In the genomic region with DNA sequence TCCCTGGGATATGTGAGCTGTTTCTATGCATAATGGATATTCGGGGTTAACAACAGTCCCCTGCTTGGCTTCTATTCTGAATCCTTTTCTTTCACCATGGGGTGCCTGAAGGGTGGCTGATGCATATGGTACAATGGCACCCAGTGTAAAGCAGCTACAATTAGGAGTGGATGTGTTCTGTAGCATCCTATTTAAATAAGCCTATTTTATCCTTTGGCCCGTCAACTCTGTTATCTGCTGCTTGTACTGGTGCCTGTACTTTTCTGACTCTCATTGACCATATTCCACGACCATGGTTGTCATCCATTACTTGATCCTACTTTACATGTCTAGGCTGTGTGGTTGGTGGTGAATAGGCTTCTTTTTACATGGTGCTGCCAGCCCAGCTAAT, we compare ENCODE assay signal across 9 cellular contexts. TPM values are rescaled to one million over a fixed set of nuclear protein-coding genes. Genes with fewer than 3 reads are reported as not detected.
A peak's percentile ranks its signal among the peaks of the same experiment; 100 is the strongest.
DNase-seq lines count a peak whose midpoint lies in the region; ATAC-seq, FAIRE-seq and TF ChIP-seq lines count a peak whose summit lies in the region.
"Had no signal": no experiment of that assay in that cellular context is flagged by ENCODE, and none has a peak within 500 bp of the region (broad histone marks: within the 10 kb centered on the region; RNA-seq: fewer than 3 reads in every experiment).

No MANE protein-coding gene starts in this region.

- H3K9ac ChIP-seq in NT2/D1 (ENCODE audit: insufficient read length, low read depth) (peak overlapping the region; percentile 86), endothelial cell of umbilical vein (replicated peaks; ENCODE audit: extremely low read depth, insufficient read depth, low read length) (peak overlapping the region; percentile 89)

- H3K4me3 Mint-ChIP-seq in CD8-positive, alpha-beta T cell = peak overlapping the region; percentile 97

- H3K4me2 ChIP-seq in endothelial cell of umbilical vein (ENCODE audit: insufficient read depth, low read length) (peak overlapping the region; percentile 98), osteoblast (ENCODE audit: insufficient read depth, low read length) (peak overlapping the region; percentile 96)

- FAIRE-seq in endothelial cell of umbilical vein (lab: Jason Lieb, UNC) (no peak), HTR-8/SVneo (lab: Jason Lieb, UNC) (no peak)

- TF ChIP-seq POLR2A in endothelial cell of umbilical vein (IDR thresholded peaks at IDR 0.05; ENCODE audit: low read depth, low read length) = no peak

- dilution Hi-C loops in endothelial cell of umbilical vein (cut with MboI; ENCODE audit: extremely low pct_ligation_motif_present, low sequenced_read_pairs) = no loop called here

- intact Hi-C loops in CD8-positive, alpha-beta T cell (cut with DNase I, micrococcal nuclease) = no loop called here
- intact Hi-C loops in endothelial cell of umbilical vein (cut with micrococcal nuclease) = no loop called here

- H3K36me3 Mint-ChIP-seq in CD8-positive, alpha-beta T cell = peaks cover 75% of the 10 kb centered on the region

- H3K9me1 ChIP-seq in endothelial cell of umbilical vein (replicated peaks; ENCODE audit: control insufficient read depth, extremely low read depth, insufficient read depth, low read length) = no peaks in the 10 kb centered on the region

- peaks cover 46% of the 10 kb centered on the region for H3K4me1 Mint-ChIP-seq in CD8-positive, alpha-beta T cell (ENCODE audit: low read depth)

- H3K9me3 Mint-ChIP-seq in CD8-positive, alpha-beta T cell = peaks cover 58% of the 10 kb centered on the region

- peaks cover 6% of the 10 kb centered on the region for H4K20me1 ChIP-seq in endothelial cell of umbilical vein (replicated peaks; ENCODE audit: control insufficient read depth, extremely low read depth, insufficient read depth, low read length)
- peaks cover 42% of the 10 kb centered on the region for H4K20me1 ChIP-seq in osteoblast (ENCODE audit: insufficient read depth, low read length)

- peaks cover 18% of the 10 kb centered on the region for H3K36me3 ChIP-seq in CD8-positive, alpha-beta T cell (ENCODE audit: insufficient read depth, low read length)
- H3K36me3 ChIP-seq in NT2/D1 (ENCODE audit: insufficient read depth, insufficient read length, low read length) (peaks cover 80% of the 10 kb centered on the region), endothelial cell of umbilical vein (ENCODE audit: control insufficient read depth in 2 of 2, extremely low read depth in 1 of 2, insufficient read depth in 2 of 2, low read length in 2 of 2) (peaks cover 11 to 24% of the 10 kb centered on the region in 2 experiments), osteoblast (ENCODE audit: insufficient read depth, low read length) (peaks cover 39% of the 10 kb centered on the region)

- H2AFZ ChIP-seq in endothelial cell of umbilical vein (ENCODE audit: low read depth, low read length) = no peak overlapping the region
- H2AFZ ChIP-seq in osteoblast (ENCODE audit: low read length) = no peak overlapping the region

- POLR2A ChIA-PET in CD8-positive, alpha-beta T cell (lab: Charles Lee) = interaction anchor here (0.6 to 4.1 kb wide), 9 partner anchors 9 to 335 kb away, joined by 3 to 36 read pairs (median 12); a partner anchor contains a TSS
- POLR2A ChIA-PET in endothelial cell of umbilical vein (lab: Charles Lee) = interaction anchor here (2.9 to 3.3 kb wide), 2 partner anchors 111 to 114 kb away, joined by 24 to 44 read pairs; a partner anchor contains a TSS

- no peak for ATAC-seq in CD8-positive, alpha-beta T cell

- H3K27ac ChIP-seq in CD8-positive, alpha-beta T cell (ENCODE audit: low read depth, low read length) = peak overlapping the region; percentile 75
- H3K27ac ChIP-seq in endothelial cell of umbilical vein (ENCODE audit: insufficient read depth, low read depth, low read length) (peak overlapping the region; percentile 83), osteoblast (ENCODE audit: low read depth, low read length) (peak overlapping the region; percentile 87)

- no peaks in the 10 kb centered on the region for H3K27me3 Mint-ChIP-seq in CD8-positive, alpha-beta T cell (ENCODE audit: low read depth)

- H3K27ac Mint-ChIP-seq in CD8-positive, alpha-beta T cell = peak overlapping the region; percentile 98

- BruUV-seq in endothelial cell of umbilical vein (replicated peaks; lab: Mats Ljungman, UMichigan) = no TSS peak

- DNase-seq in CD8-positive, alpha-beta T cell = no peak
- DNase-seq in NT2/D1 (ENCODE audit: low read depth, low spot score) = no peak
- no peak for DNase-seq in endothelial cell of umbilical vein (ENCODE audit: low read depth, low spot score)
- DNase-seq in osteoblast (ENCODE audit: insufficient read length, low spot score, missing footprints) = peak; percentile 76
- no peak for DNase-seq in DMS 273 (lab: John Stamatoyannopoulos, UW; ENCODE audit: unreplicated experiment)
- DNase-seq in NOMO-1 (lab: John Stamatoyannopoulos, UW; ENCODE audit: unreplicated experiment in 2 of 2) = no peak
- DNase-seq in cerebellum (ENCODE audit: low spot score) = no peak
- DNase-seq in HTR-8/SVneo (ENCODE audit: insufficient read length, low spot score) = no peak
- DNase-seq: kidney glomerular epithelial cell had no signal

- H3K79me2 ChIP-seq in endothelial cell of umbilical vein (ENCODE audit: control insufficient read depth, insufficient read depth, low read length) = peaks cover 66% of the 10 kb centered on the region
- peaks cover 90% of the 10 kb centered on the region for H3K79me2 ChIP-seq in osteoblast (ENCODE audit: insufficient read depth, low read length)

- H3K4me1 ChIP-seq in CD8-positive, alpha-beta T cell (ENCODE audit: insufficient read depth, low read length) = peaks cover 21% of the 10 kb centered on the region
- no peaks in the 10 kb centered on the region for H3K4me1 ChIP-seq in NT2/D1 (ENCODE audit: insufficient read depth, insufficient read length)
- peaks cover 21% of the 10 kb centered on the region for H3K4me1 ChIP-seq in endothelial cell of umbilical vein (ENCODE audit: control insufficient read depth, extremely low read depth, insufficient read depth, low read length)
- peaks cover 11% of the 10 kb centered on the region for H3K4me1 ChIP-seq in osteoblast (ENCODE audit: insufficient read depth, low read length)

- peak overlapping the region; percentile 69 for H3K4me3 ChIP-seq in CD8-positive, alpha-beta T cell (ENCODE audit: low read depth, low read length)
- H3K4me3 ChIP-seq in NT2/D1 (ENCODE audit: insufficient read length, low read depth) (peak overlapping the region; percentile 78), endothelial cell of umbilical vein (replicated peaks in 1 of 3; ENCODE audit: insufficient read depth in 1 of 3, low read depth in 1 of 3, low read length in 3 of 3) (peak overlapping the region; percentile 80 to 95 (median 88)), osteoblast (ENCODE audit: insufficient read depth, low read length) (peak overlapping the region; percentile 86)

- CTCF ChIA-PET in CD8-positive, alpha-beta T cell (lab: Charles Lee) = interaction anchor here (0.6 to 2.6 kb wide), 5 partner anchors 22 to 141 kb away, joined by 3 to 12 read pairs (median 5); no protein-coding TSS in a partner anchor
- CTCF ChIA-PET in endothelial cell of umbilical vein (lab: Charles Lee) = interaction anchor here (1.7 to 5.0 kb wide), 5 partner anchors 24 to 178 kb away, joined by 5 to 130 read pairs (median 8); a partner anchor contains a TSS

- peaks cover 60% of the 10 kb centered on the region for H3K9me3 ChIP-seq in CD8-positive, alpha-beta T cell (ENCODE audit: low read length)
- H3K9me3 ChIP-seq in NT2/D1 (ENCODE audit: insufficient read depth, low read length) = peaks cover 63% of the 10 kb centered on the region
- no peaks in the 10 kb centered on the region for H3K9me3 ChIP-seq in endothelial cell of umbilical vein (replicated peaks; ENCODE audit: control insufficient read depth, insufficient read depth, low read length)
- H3K9me3 ChIP-seq in osteoblast (ENCODE audit: low read depth, low read length) = peaks cover 1% of the 10 kb centered on the region

- TF ChIP-seq CTCF in CD8-positive, alpha-beta T cell (IDR thresholded peaks at IDR 0.05) = no peak
- TF ChIP-seq CTCF in endothelial cell of umbilical vein (IDR thresholded peaks at IDR 0.05; ENCODE audit: extremely low read depth in 1 of 2, insufficient read depth in 1 of 2, low read depth in 1 of 2, low read length in 2 of 2) (no peak), osteoblast (IDR thresholded peaks at IDR 0.05; ENCODE audit: extremely low read depth, low read depth, low read length) (no peak)

- H3K27me3 ChIP-seq in CD8-positive, alpha-beta T cell (ENCODE audit: insufficient read depth, low read length) = no peaks in the 10 kb centered on the region
- H3K27me3 ChIP-seq in NT2/D1 (ENCODE audit: insufficient read depth, insufficient read length) = no peaks in the 10 kb centered on the region
- H3K27me3 ChIP-seq in endothelial cell of umbilical vein (ENCODE audit: control insufficient read depth in 2 of 2, insufficient read depth in 2 of 2, low read length in 2 of 2) = no peaks in the 10 kb centered on the region
- H3K27me3 ChIP-seq in osteoblast (ENCODE audit: insufficient read depth, low read length) = no peaks in the 10 kb centered on the region

TF ChIP-seq in endothelial cell of umbilical vein, 7 proteins besides CTCF, POLR2A, EP300 and RAD21 (continues in another document):
- TF ChIP-seq JUN (IDR thresholded peaks at IDR 0.05; ENCODE audit: borderline replicate concordance, insufficient read depth, insufficient read length, low read depth) = no peak

RNA-seq across cellular contexts. Expression of a gene that starts 1.3 kb away (rescaled TPM):
- total RNA-seq in CD8-positive, alpha-beta T cell = 10 to 100 TPM; 74.9 to 79.0 TPM
- 76.8 and 85.9 TPM in 2 replicates for total RNA-seq in endothelial cell of umbilical vein
- polyA plus RNA-seq in endothelial cell of umbilical vein = 70.1 and 77.1 TPM in 2 replicates
- 47.4 and 55.7 TPM in 2 replicates for polyA plus RNA-seq in endothelial cell of umbilical vein (2011; cell fraction: cytosol; rRNA removed)
- polyA plus RNA-seq in endothelial cell of umbilical vein (2011; cell fraction: nucleus; rRNA removed) = 271 and 294 TPM in 2 replicates
- 49.6 and 62.6 TPM in 2 replicates for polyA plus RNA-seq in endothelial cell of umbilical vein (2012)
- polyA minus RNA-seq in endothelial cell of umbilical vein = 116 and 127 TPM in 2 replicates
- 27.3 TPM for polyA minus RNA-seq in endothelial cell of umbilical vein (2011; cell fraction: cytosol; rRNA and poly(A)+ RNA removed)
- 90.6 and 154 TPM in 2 replicates for polyA minus RNA-seq in endothelial cell of umbilical vein (2011; cell fraction: nucleus; rRNA and poly(A)+ RNA removed)
- 71.9 and 74.6 TPM in 2 replicates for total RNA-seq in osteoblast
- total RNA-seq in cerebellum = 103 TPM

RNA-seq across cellular contexts. Expression of a gene that starts 1.8 kb away (rescaled TPM):
- 10 to 100 TPM; 20.1 TPM for total RNA-seq in CD8-positive, alpha-beta T cell
- 34.7 and 38.1 TPM in 2 replicates for total RNA-seq in endothelial cell of umbilical vein
- polyA plus RNA-seq in endothelial cell of umbilical vein = 11.1 and 11.6 TPM in 2 replicates
- 11.7 and 14.8 TPM in 2 replicates for polyA plus RNA-seq in endothelial cell of umbilical vein (2011; cell fraction: cytosol; rRNA removed)
- polyA plus RNA-seq in endothelial cell of umbilical vein (2011; cell fraction: nucleus; rRNA removed) = 38.9 and 43.3 TPM in 2 replicates
- 23.9 and 25.3 TPM in 2 replicates for polyA plus RNA-seq in endothelial cell of umbilical vein (2012)
- polyA minus RNA-seq in endothelial cell of umbilical vein = 32.7 and 38.7 TPM in 2 replicates
- 15.1 TPM for polyA minus RNA-seq in endothelial cell of umbilical vein (2011; cell fraction: cytosol; rRNA and poly(A)+ RNA removed)
- 20.9 and 21.0 TPM in 2 replicates for polyA minus RNA-seq in endothelial cell of umbilical vein (2011; cell fraction: nucleus; rRNA and poly(A)+ RNA removed)
- 12.4 and 17.0 TPM in 2 replicates for total RNA-seq in osteoblast
- 22.7 TPM for total RNA-seq in cerebellum
